Comparison of ENCODE assay signal across 8 cellular contexts in the genomic region with DNA sequence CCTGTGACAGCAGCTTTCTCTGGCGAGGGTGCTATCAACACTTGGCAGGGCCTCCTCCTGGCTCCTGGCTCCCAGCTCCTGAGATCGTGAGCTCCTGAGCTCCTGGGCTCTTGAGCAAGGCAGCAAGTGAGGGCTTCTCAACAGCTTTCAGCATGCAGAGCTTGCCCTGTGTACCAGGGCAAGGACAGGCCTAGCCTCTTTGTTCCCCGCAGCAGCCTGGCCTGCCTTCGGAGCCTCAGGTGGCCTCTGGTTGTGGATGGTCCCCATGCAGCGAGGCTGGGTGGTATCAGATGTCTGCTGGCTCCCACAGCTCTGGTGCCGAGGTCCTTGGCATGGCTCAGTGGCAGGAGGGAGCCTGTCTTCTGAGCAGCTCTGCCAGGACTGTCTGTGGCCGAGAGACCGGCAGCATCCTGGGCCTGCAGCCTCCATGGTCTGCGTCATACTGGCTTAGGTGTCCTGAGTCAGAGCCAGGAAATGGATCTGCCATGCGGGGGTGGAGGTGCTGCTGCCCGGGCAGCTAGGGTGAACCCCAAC. TPM values are rescaled to one million over a fixed set of nuclear protein-coding genes. Genes with fewer than 3 reads are reported as not detected.
A peak's percentile ranks its signal among the peaks of the same experiment; 100 is the strongest.
DNase-seq lines count a peak whose midpoint lies in the region; ATAC-seq and TF ChIP-seq lines count a peak whose summit lies in the region.

No MANE protein-coding gene starts in this region.

- H3K36me3 ChIP-seq in HEK293 (ENCODE audit: control insufficient read depth in 2 of 2, insufficient read depth in 1 of 2, low read length in 2 of 2) (peaks cover 0 to 3% of the 10 kb centered on the region in 2 experiments; a peak in 1 of 3 replicates), body of pancreas (replicated peaks in 1 of 2; ENCODE audit: insufficient read depth in 1 of 2, low read depth in 2 of 2) (no peaks in the 10 kb centered on the region), kidney epithelial cell (ENCODE audit: control insufficient read depth, insufficient read depth, low read length) (peaks cover 3% of the 10 kb centered on the region), stomach smooth muscle (ENCODE audit: control insufficient read depth in 2 of 2, insufficient read depth in 2 of 2, low read length in 2 of 2) (peaks cover 4 to 7% of the 10 kb centered on the region in 2 donors), BE2C (peaks cover 17% of the 10 kb centered on the region)
- H3K36me3 ChIP-seq in CD8-positive, alpha-beta memory T cell (ENCODE audit: insufficient read depth, low read length), result no peaks in the 10 kb centered on the region

- TF ChIP-seq CTCF in HEK293 (tag by site-specific recombination; IDR thresholded peaks at IDR 0.05) (no peak), body of pancreas (IDR thresholded peaks at IDR 0.05) (no peak), kidney epithelial cell (IDR thresholded peaks at IDR 0.05; ENCODE audit: insufficient read depth, low read length, poor library complexity, severe bottlenecking) (no peak), BE2C (IDR thresholded peaks at IDR 0.05; ENCODE audit: low read depth, low read length) (no peak)

- CTCF ChIA-PET in HEK293 (lab: Yijun Ruan, JAX), result interaction anchor here (0.7 to 1.3 kb wide), 3 partner anchors 32 to 1074 kb away, joined by 3 to 5 read pairs (median 3); no protein-coding TSS in a partner anchor
- CTCF ChIA-PET in CD8-positive, alpha-beta memory T cell (lab: Charles Lee), result interaction anchor here (1.5 kb wide), 1 partner anchor 9 kb away, joined by 3 read pairs; no protein-coding TSS in a partner anchor

- H3K27me3 Mint-ChIP-seq in CD8-positive, alpha-beta memory T cell, result no peaks in the 10 kb centered on the region

- H3K27ac Mint-ChIP-seq in CD8-positive, alpha-beta memory T cell, result peak overlapping the region in 1 of 8 donors; percentile 68

- H3K9me3 ChIP-seq in HEK293 (ENCODE audit: control insufficient read depth, insufficient read depth, low read depth, low read length) (no peaks in the 10 kb centered on the region), body of pancreas (no peaks in the 10 kb centered on the region), stomach smooth muscle (ENCODE audit: control insufficient read depth in 2 of 2, low read length in 2 of 2) (no peaks in the 10 kb centered on the region), BE2C (no peaks in the 10 kb centered on the region)
- no peaks in the 10 kb centered on the region for H3K9me3 ChIP-seq in CD8-positive, alpha-beta memory T cell (ENCODE audit: low read length)

- intact Hi-C loops in body of pancreas (cut with DNase I), result no loop called here

- no peak for TF ChIP-seq POLR2A in body of pancreas (IDR thresholded peaks at IDR 0.05)

- H3K4me3 Mint-ChIP-seq in CD8-positive, alpha-beta memory T cell, result no peak overlapping the region

- H3K4me3 ChIP-seq in HEK293 (ENCODE audit: low read depth, low read length) (no peak overlapping the region), body of pancreas (no peak overlapping the region), kidney epithelial cell (ENCODE audit: low read depth, low read length) (no peak overlapping the region), stomach smooth muscle (ENCODE audit: low read length in 2 of 2) (peak overlapping the region in 1 of 2 donors; percentile 35), BE2C (ENCODE audit: low read depth, low read length) (no peak overlapping the region)
- H3K4me3 ChIP-seq in CD8-positive, alpha-beta memory T cell (ENCODE audit: low read length), result no peak overlapping the region

- ATAC-seq in body of pancreas, result peak; percentile 11

- peaks cover 24 to 58% (median 33%) of the 10 kb centered on the region in 3 donors for H3K4me1 Mint-ChIP-seq in CD8-positive, alpha-beta memory T cell

- H3K27ac ChIP-seq in HEK293 (ENCODE audit: extremely low read depth, low read depth, low read length) (no peak overlapping the region), body of pancreas (peak overlapping the region; percentile 32 to 71 (median 58)), stomach smooth muscle (ENCODE audit: low read length) (peak overlapping the region; percentile 86)
- no peak overlapping the region for H3K27ac ChIP-seq in CD8-positive, alpha-beta memory T cell (ENCODE audit: low read depth, low read length)

- WGBS in body of pancreas, 2 donors, result 11 to 29% methylated on average over 2 to 11 of the region's 11 CpGs

- peak; percentile 31 to 68 (median 60) for DNase-seq in body of pancreas
- peak; percentile 69 for DNase-seq in kidney epithelial cell (ENCODE audit: low read depth)
- DNase-seq in SIG-M5 (lab: John Stamatoyannopoulos, UW), result no peak
- DNase-seq in BE2C, result no peak
- DNase-seq in DMS153 (lab: John Stamatoyannopoulos, UW), result no peak
- no peak for DNase-seq in CD8-positive, alpha-beta memory T cell

- peaks cover 0 to 11% (median 4%) of the 10 kb centered on the region in 3 donors for H3K36me3 Mint-ChIP-seq in CD8-positive, alpha-beta memory T cell

- POLR2A ChIA-PET in HEK293 (lab: Yijun Ruan, JAX), result no interaction called here
- POLR2A ChIA-PET in CD8-positive, alpha-beta memory T cell (lab: Charles Lee), result no interaction called here

- H3K27me3 ChIP-seq in body of pancreas (no peaks in the 10 kb centered on the region), kidney epithelial cell (ENCODE audit: control insufficient read depth, insufficient read depth, low read length) (no peaks in the 10 kb centered on the region), stomach smooth muscle (ENCODE audit: control insufficient read depth in 1 of 2, insufficient read depth in 2 of 2, low read length in 2 of 2) (no peaks in the 10 kb centered on the region), BE2C (no peaks in the 10 kb centered on the region)
- no peaks in the 10 kb centered on the region for H3K27me3 ChIP-seq in CD8-positive, alpha-beta memory T cell (ENCODE audit: insufficient read depth, low read length, poor library complexity, severe bottlenecking)

- H3K4me1 ChIP-seq in HEK293 (ENCODE audit: control insufficient read depth, insufficient read depth, low read length), result peaks cover 3% of the 10 kb centered on the region; the same call in 1 of the 2 replicates
- H3K4me1 ChIP-seq in body of pancreas, result peaks cover 81% of the 10 kb centered on the region
- H3K4me1 ChIP-seq in stomach smooth muscle (ENCODE audit: control insufficient read depth, insufficient read depth, low read length), result peaks cover 80% of the 10 kb centered on the region
- peaks cover 39% of the 10 kb centered on the region for H3K4me1 ChIP-seq in BE2C
- peaks cover 14% of the 10 kb centered on the region for H3K4me1 ChIP-seq in CD8-positive, alpha-beta memory T cell (ENCODE audit: insufficient read depth, low read length)

- peak overlapping the region; percentile 52 to 72 for H3K9ac ChIP-seq in stomach smooth muscle (ENCODE audit: low read length in 2 of 2)

- no peaks in the 10 kb centered on the region for H3K9me3 Mint-ChIP-seq in CD8-positive, alpha-beta memory T cell

TF ChIP-seq in HEK293, 187 proteins besides CTCF, POLR2A, EP300 and RAD21:
- TF ChIP-seq ZBTB17 (tag by site-specific recombination; IDR thresholded peaks at IDR 0.05), result 0 out of 2 replicates have a peak, but pooled peaks have one; percentile 27
- no peak for TF ChIP-seq KLF7 (tag by site-specific recombination; IDR thresholded peaks at IDR 0.05; ENCODE audit: borderline replicate concordance)
TF ChIP-seq in HEK293: peak in this region for 1.

RNA-seq across cellular contexts. Expression of a gene that starts 44.2 kb away (rescaled TPM):
- total RNA-seq in body of pancreas (10 to 100 TPM; 27.2 to 42.2 TPM), kidney epithelial cell (57.5 and 73.9 TPM in 2 replicates)
- polyA plus RNA-seq in BE2C (2012; ENCODE audit: insufficient read depth, insufficient read length, low read depth), result 175 TPM
- 10 to 100 TPM; 34.7 to 36.3 TPM for total RNA-seq in CD8-positive, alpha-beta memory T cell
- 8.0 TPM for polyA plus RNA-seq in CD8-positive, alpha-beta memory T cell

Comparison
In these comparisons a context has a peak if more than half of its experiments do, and no peak if none do; other contexts are left out.
1. H3K27ac ChIP-seq: peak in body of pancreas (4 of 4) and stomach smooth muscle (single experiment); none in HEK293 (single experiment) and CD8-positive, alpha-beta memory T cell (single experiment).
2. DNase-seq: peak in body of pancreas (4 of 4) and kidney epithelial cell (single experiment); none in SIG-M5 (single experiment), BE2C (single experiment), DMS153 (single experiment) and CD8-positive, alpha-beta memory T cell (0 of 5).